In genomic region chr3:123657111-123657510, GRCh38 we compare ENCODE assay signal across 17 cellular contexts.
DNase-seq lines count a peak whose midpoint lies in the region; ATAC-seq, FAIRE-seq and TF ChIP-seq lines count a peak whose summit lies in the region.
"Had no signal": no experiment of that assay in that cellular context is flagged by ENCODE, and none has a peak within 500 bp of the region (broad histone marks: within the 10 kb centered on the region; RNA-seq: fewer than 3 reads in every experiment).

No MANE protein-coding gene starts in this region.

- CTCF ChIA-PET in GM12878 (lab: Yijun Ruan, JAX): interaction anchor here (1.1 kb wide), 1 partner anchor 15 kb away, joined by 4 read pairs; no protein-coding TSS in a partner anchor
- CTCF ChIA-PET in CD8-positive, alpha-beta memory T cell (lab: Charles Lee): interaction anchor here (1.8 kb wide), 1 partner anchor 15 kb away, joined by 4 read pairs; no protein-coding TSS in a partner anchor

- intact Hi-C loops in GM12878 (cut with micrococcal nuclease; ENCODE audit: unreplicated experiment) (no loop called here), esophagus squamous epithelium (cut with DNase I) (no loop called here), tibial artery (cut with DNase I; ENCODE audit: low total_unique reads) (loop anchor here (10.0 kb wide), 1 partner anchor 328 kb away; no protein-coding TSS in a partner anchor)

- DNase-seq in GM12878 (ENCODE audit: low read depth, low spot score) (no peak), esophagus squamous epithelium (lab: John Stamatoyannopoulos, UW) (no peak), tibial artery (no peak), kidney tubule cell (ENCODE audit: low spot score) (no peak), SIG-M5 treated with dmso at 0.1 percent for 504 hours (lab: John Stamatoyannopoulos, UW; ENCODE audit: unreplicated experiment) (no peak)
- no peak for DNase-seq in CD8-positive, alpha-beta memory T cell
- DNase-seq: central memory CD4-positive, alpha-beta T cell; effector memory CD4-positive, alpha-beta T cell; NCI-H1436; nucleus accumbens; SHP77; T-cell had no signal

- TF ChIP-seq CTCF in GM12878 (IDR thresholded peaks at IDR 0.05 in 2 of 3, conservative IDR thresholded peaks at IDR 0.05 in 1 of 3; ENCODE audit: control insufficient read depth in 2 of 3, extremely low read depth in 1 of 3, insufficient read depth in 1 of 3, low read depth in 3 of 3, low read length in 3 of 3) (no peak), esophagus squamous epithelium (IDR thresholded peaks at IDR 0.05) (no peak), nephron (IDR thresholded peaks at IDR 0.05; ENCODE audit: unreplicated experiment in 3 of 3) (no peak), tibial artery (IDR thresholded peaks at IDR 0.05) (no peak)

- no peak overlapping the region for H3K9ac ChIP-seq in GM12878 (ENCODE audit: control insufficient read depth, insufficient read depth, low read length)

- no peak for TF ChIP-seq RAD21 in GM12878 (IDR thresholded peaks at IDR 0.05; ENCODE audit: insufficient read depth, low read depth, low read length)

- H3K36me3 Mint-ChIP-seq in nephron (ENCODE audit: low read depth): peaks cover 29% of the 10 kb centered on the region
- H3K36me3 Mint-ChIP-seq in CD8-positive, alpha-beta memory T cell: peaks cover 0 to 5% (median 0%) of the 10 kb centered on the region in 3 donors

- H3K4me3 Mint-ChIP-seq in nephron: no peak overlapping the region
- H3K4me3 Mint-ChIP-seq in CD8-positive, alpha-beta memory T cell: no peak overlapping the region
- H3K4me3 Mint-ChIP-seq: CD4-positive, CD25-positive, alpha-beta regulatory T cell; T-cell had no signal

- SMC1A ChIA-PET in GM12878 (lab: Charles Lee; ENCODE audit: uncharacterized antibody, unreplicated experiment): no interaction called here

- no TSS peak for BruUV-seq in GM12878 (replicated peaks; lab: Mats Ljungman, UMichigan)

- POLR2A ChIA-PET in GM12878 (lab: Charles Lee): no interaction called here
- POLR2A ChIA-PET in CD8-positive, alpha-beta memory T cell (lab: Charles Lee): no interaction called here

- WGBS in GM12878 (ENCODE audit: insufficient coverage, insufficient replicate concordance, low lambda C conversion rate, missing lambda C conversion rate): 41% methylated on average over 10 of the region's 10 CpGs
- 81 to 89% methylated on average over 6 to 10 of the region's 10 CpGs for WGBS in esophagus squamous epithelium, 2 donors

- H3K4me1 Mint-ChIP-seq in nephron: peaks cover 87% of the 10 kb centered on the region
- H3K4me1 Mint-ChIP-seq in CD8-positive, alpha-beta memory T cell: no peaks in the 10 kb centered on the region
- H3K4me1 Mint-ChIP-seq: CD4-positive, CD25-positive, alpha-beta regulatory T cell; T-cell had no signal

- TF ChIP-seq POLR2A in GM12878 (IDR thresholded peaks at IDR 0.05; ENCODE audit: low read depth, low read length) (no peak), esophagus squamous epithelium (IDR thresholded peaks at IDR 0.05) (no peak)

- RAD21 ChIA-PET in GM12878 (lab: Charles Lee; ENCODE audit: unreplicated experiment): no interaction called here

- H3K4me1 ChIP-seq in GM12878 (ENCODE audit: control insufficient read depth, insufficient read depth, low read length) (no peaks in the 10 kb centered on the region), esophagus squamous epithelium (peaks cover 10 to 92% (median 56%) of the 10 kb centered on the region in 3 donors), tibial artery (peaks cover 7 to 100% (median 84%) of the 10 kb centered on the region in 4 donors)
- no peaks in the 10 kb centered on the region for H3K4me1 ChIP-seq in CD8-positive, alpha-beta memory T cell (ENCODE audit: insufficient read depth, low read length)

- no peak for TF ChIP-seq EP300 in GM12878 (IDR thresholded peaks at IDR 0.05; ENCODE audit: borderline replicate concordance in 1 of 2, control insufficient read depth in 1 of 2, low read depth in 2 of 2, low read length in 2 of 2)

- H2AFZ ChIP-seq in GM12878 (ENCODE audit: control insufficient read depth, low read depth, low read length): no peak overlapping the region

- no peak overlapping the region for H3K4me3 ChIP-seq in GM12878
- H3K4me3 ChIP-seq in esophagus squamous epithelium: no peak overlapping the region
- no peak overlapping the region for H3K4me3 ChIP-seq in tibial artery
- H3K4me3 ChIP-seq in CD8-positive, alpha-beta memory T cell (ENCODE audit: low read length): no peak overlapping the region

- H3K36me3 ChIP-seq in GM12878 (ENCODE audit: control insufficient read depth in 2 of 2, insufficient read depth in 2 of 2, low read length in 1 of 2) (no peaks in the 10 kb centered on the region), esophagus squamous epithelium (no peaks in the 10 kb centered on the region), tibial artery (peaks cover 36 to 66% (median 39%) of the 10 kb centered on the region in 3 donors)
- no peaks in the 10 kb centered on the region for H3K36me3 ChIP-seq in CD8-positive, alpha-beta memory T cell (ENCODE audit: insufficient read depth, low read length)

- no peaks in the 10 kb centered on the region for H3K9me3 Mint-ChIP-seq in nephron
- H3K9me3 Mint-ChIP-seq in CD8-positive, alpha-beta memory T cell: peaks cover 0 to 8% (median 2%) of the 10 kb centered on the region in 5 donors

- H3K27me3 ChIP-seq in GM12878 (replicated peaks in 1 of 2; ENCODE audit: control insufficient read depth in 2 of 2, insufficient read depth in 2 of 2, low read length in 1 of 2) (no peaks in the 10 kb centered on the region; a peak in 2 of 4 replicates), esophagus squamous epithelium (no peaks in the 10 kb centered on the region), tibial artery (no peaks in the 10 kb centered on the region)
- H3K27me3 ChIP-seq in CD8-positive, alpha-beta memory T cell (ENCODE audit: insufficient read depth, low read length, poor library complexity, severe bottlenecking): no peaks in the 10 kb centered on the region

- H3K4me2 ChIP-seq in GM12878 (ENCODE audit: control insufficient read depth, insufficient read depth): no peak overlapping the region

- in situ Hi-C loops in GM12878 (cut with MboI): no loop called here

- ATAC-seq in GM12878 (no peak), HG03135 (IDR thresholded peaks at IDR 0.05; ENCODE audit: unreplicated experiment) (no peak)
- ATAC-seq: T-cell had no signal

- no peak for FAIRE-seq in GM12878 (lab: Jason Lieb, UNC)
- FAIRE-seq: GM12891 had no signal

- H3K9me3 ChIP-seq in GM12878 (replicated peaks; ENCODE audit: control insufficient read depth, insufficient read depth, low read length) (peaks cover 3% of the 10 kb centered on the region; the same call in 2 of the 3 replicates), esophagus squamous epithelium (no peaks in the 10 kb centered on the region), tibial artery (no peaks in the 10 kb centered on the region)
- no peaks in the 10 kb centered on the region for H3K9me3 ChIP-seq in CD8-positive, alpha-beta memory T cell (ENCODE audit: low read length)

- no peaks in the 10 kb centered on the region for H4K20me1 ChIP-seq in GM12878 (ENCODE audit: control insufficient read depth, insufficient read depth)

- H3K27ac ChIP-seq in GM12878 (ENCODE audit: control insufficient read depth, insufficient read depth) (no peak overlapping the region), esophagus squamous epithelium (peak overlapping the region; percentile 57 to 84 (median 78)), tibial artery (peak overlapping the region; percentile 85 to 94)
- H3K27ac ChIP-seq in CD8-positive, alpha-beta memory T cell (ENCODE audit: low read depth, low read length): no peak overlapping the region

- no peaks in the 10 kb centered on the region for H3K27me3 Mint-ChIP-seq in nephron (ENCODE audit: low read depth)
- peaks cover 6 to 24% of the 10 kb centered on the region in 2 donors for H3K27me3 Mint-ChIP-seq in CD8-positive, alpha-beta memory T cell

- no peaks in the 10 kb centered on the region for H3K79me2 ChIP-seq in GM12878 (ENCODE audit: control insufficient read depth, insufficient read depth, low read length)

- H3K27ac Mint-ChIP-seq in nephron: peak overlapping the region; percentile 11 to 98 (median 13)
- no peak overlapping the region for H3K27ac Mint-ChIP-seq in CD8-positive, alpha-beta memory T cell
- H3K27ac Mint-ChIP-seq: activated T-helper 2 cell treated with anti-CD3 and anti-CD28 coated beads, Interferon-gamma antibody, Interleukin-2, Interleukin-4, amounts not matched to agents 10 μg/mL and 5 μg/mL and 100 μg/mL, durations not matched to agents 14 hours and 24 hours and 36 hours; CD4-positive, CD25-positive, alpha-beta regulatory T cell; T-cell had no signal

TF ChIP-seq in GM12878, 131 proteins besides CTCF, POLR2A, EP300 and RAD21:
- TF ChIP-seq ZBED1 (IDR thresholded peaks at IDR 0.05; ENCODE audit: borderline replicate concordance) (no peak), NR2C2 (IDR thresholded peaks at IDR 0.05; ENCODE audit: borderline replicate concordance, control insufficient read depth, insufficient read length, low read depth) (peak; percentile 21)
TF ChIP-seq in GM12878: peak in this region for 1.

Comparison
In these comparisons a context has a peak if more than half of its experiments do, and no peak if none do; other contexts are left out.
1. H3K27ac ChIP-seq: peak in esophagus squamous epithelium (4 of 4) and tibial artery (2 of 2); none in GM12878 (single experiment) and CD8-positive, alpha-beta memory T cell (single experiment).
2. H3K27ac Mint-ChIP-seq: peak in nephron (3 of 3); none in CD8-positive, alpha-beta memory T cell (0 of 8).